ENCODE assay signal across 22 cellular contexts in genomic region chr13:84500016-84500415, GRCh38.
"Had no signal": no experiment of that assay in that cellular context is flagged by ENCODE, and none has a peak within 500 bp of the region (broad histone marks: within the 10 kb centered on the region; RNA-seq: fewer than 3 reads in every experiment).

No MANE protein-coding gene starts in this region.

- ATAC-seq: activated CD4-positive, CD25-positive, alpha-beta regulatory T cell treated with anti-CD3 and anti-CD28 coated beads, Interleukin-2, amount 50 U/mL, for 24 hours; esophagus mucosa; gastroesophageal sphincter; heart right ventricle; left ventricle myocardium superior; stimulated activated naive CD8-positive, alpha-beta T cell treated with anti-CD3 and anti-CD28 coated beads, Interleukin-15, amount 100 ng/mL, for 72 hours had no signal

- H3K9me3 Mint-ChIP-seq: stimulated activated naive CD8-positive, alpha-beta T cell treated with anti-CD3 and anti-CD28 coated beads, Interleukin-15, amount 100 ng/mL, for 72 hours; type B pancreatic cell had no signal

- H3K4me3 ChIP-seq: adrenal gland, gastroesophageal sphincter, heart right ventricle, skin epidermis had no signal

- H3K36me3 Mint-ChIP-seq: activated naive CD4-positive, alpha-beta T cell treated with anti-CD3 and anti-CD28 coated beads, Interleukin-2, amount 10 ng/mL, durations not matched to agents 7 days and 5 days; memory B cell; naive B cell; type B pancreatic cell had no signal

- H3K27ac Mint-ChIP-seq: activated CD4-positive, alpha-beta T cell treated with anti-CD3 and anti-CD28 coated beads, Interleukin-2, amount 10 ng/mL, durations not matched to agents 7 days and 5 days; activated naive CD4-positive, alpha-beta T cell treated with anti-CD3 and anti-CD28 coated beads, Interleukin-2, amount 10 ng/mL, durations not matched to agents 7 days and 5 days; memory B cell; naive B cell; progenitor cell of endocrine pancreas; stimulated activated naive CD8-positive, alpha-beta T cell treated with anti-CD3 and anti-CD28 coated beads, Interleukin-15, amount 100 ng/mL, for 72 hours; type B pancreatic cell had no signal

- DNase-seq: activated CD4-positive, alpha-beta T cell treated with anti-CD3 and anti-CD28 coated beads, Interleukin-2, amount 10 ng/mL, durations not matched to agents 7 days and 5 days; activated CD8-positive, alpha-beta memory T cell treated with anti-CD3 and anti-CD28 coated beads for 24 hours; activated CD8-positive, alpha-beta memory T cell treated with anti-CD3 and anti-CD28 coated beads, Interleukin-2, amount 50 U/mL, for 48 hours; activated effector memory CD4-positive, alpha-beta T cell treated with Interleukin-2 at 50 U/mL for 16 hours; activated naive CD4-positive, alpha-beta T cell treated with anti-CD3 and anti-CD28 coated beads, Interleukin-2, amount 10 ng/mL, durations not matched to agents 7 days and 5 days; activated T-cell treated with anti-CD3 and anti-CD28 coated beads, Interleukin-2, amount 50 U/mL, for 48 hours; adrenal gland; cerebellar nuclear complex; effector CD4-positive, alpha-beta T cell; heart right ventricle; kidney glomerular epithelial cell; left ventricle myocardium superior; naive B cell; stimulated activated CD4-positive, alpha-beta T cell treated with anti-CD3 and anti-CD28 coated beads, Interleukin-2, amount 100 ng/mL, for 48 hours; stimulated activated naive CD8-positive, alpha-beta T cell treated with anti-CD3 and anti-CD28 coated beads, Interleukin-15, amount 100 ng/mL, for 72 hours had no signal
